Comparison of ENCODE assay signal across 30 cellular contexts in the genomic region with DNA sequence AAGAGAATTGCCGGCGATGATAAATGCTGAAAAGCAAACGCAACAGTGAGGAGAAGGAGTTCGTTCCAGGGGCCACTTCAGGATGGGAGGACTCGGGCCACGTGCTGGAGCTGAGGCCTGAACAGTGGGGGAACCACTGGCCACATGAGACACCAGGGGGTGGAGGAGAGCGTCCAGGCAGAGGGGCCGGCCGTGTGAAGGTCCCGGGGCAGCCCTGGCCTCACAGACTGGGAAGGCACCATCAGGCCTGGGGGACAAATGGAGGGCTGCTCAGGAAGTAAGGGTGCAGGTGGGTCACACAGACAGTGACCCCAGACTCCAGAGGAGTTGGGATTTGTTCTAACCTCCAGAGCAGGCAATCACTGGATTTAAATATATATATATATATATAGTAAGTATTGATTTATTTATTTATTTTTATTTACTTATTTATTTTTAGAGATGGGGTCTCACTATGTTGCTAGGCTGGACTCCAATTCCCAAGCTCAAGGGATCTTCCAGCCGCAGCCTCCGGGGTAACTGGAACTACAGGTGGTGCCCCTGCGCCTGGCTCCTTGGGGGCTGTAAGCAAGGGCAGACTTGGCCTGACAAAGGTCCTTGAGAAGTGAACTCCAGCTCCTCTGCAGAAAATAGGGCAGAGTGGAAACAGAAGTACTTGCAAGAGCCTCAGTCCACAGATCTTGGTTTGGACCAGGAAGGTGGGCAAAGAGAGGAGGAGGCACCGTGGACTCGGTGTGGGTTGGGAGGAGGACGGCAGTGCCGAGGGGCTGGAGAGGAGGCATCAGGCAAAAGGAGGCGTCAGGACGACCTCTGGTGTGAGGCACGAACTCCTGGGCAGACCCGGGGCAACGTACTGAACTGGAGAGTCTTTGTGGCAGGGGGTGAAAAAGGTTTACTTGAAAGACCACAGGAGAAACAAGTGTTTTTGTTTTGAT. TPM values are rescaled to one million over a fixed set of nuclear protein-coding genes. Genes with fewer than 3 reads are reported as not detected.
"Had no signal": no experiment of that assay in that cellular context is flagged by ENCODE, and none has a peak within 500 bp of the region (broad histone marks: within the 10 kb centered on the region; RNA-seq: fewer than 3 reads in every experiment).

No MANE protein-coding gene starts in this region.

- H3K36me3 Mint-ChIP-seq: naive thymus-derived CD8-positive, alpha-beta T cell; stimulated activated naive B cell treated with anti-CD40 and anti-IgM and Interleukin-4, amounts not matched to agents 10 μg/mL and 1 μg/mL and 100 μg/mL, for 72 hours had no signal

- H3K27ac Mint-ChIP-seq: naive thymus-derived CD8-positive, alpha-beta T cell; nephron progenitor cell; stimulated activated naive B cell treated with anti-CD40 and anti-IgM and Interleukin-4, amounts not matched to agents 10 μg/mL and 1 μg/mL and 100 μg/mL, for 72 hours; stimulated activated naive CD8-positive, alpha-beta T cell treated with anti-CD3 and anti-CD28 coated beads, Interleukin-15, Interleukin-2, amounts not matched to agents 100 ng/mL and 50 ng/mL, for 24 hours had no signal

- FAIRE-seq: colon, keratinocyte had no signal

- H3K4me1 ChIP-seq: esophagus muscularis mucosa, foreskin keratinocyte, prostate gland, right atrium auricular region, sigmoid colon, tibial nerve, upper lobe of left lung, uterus had no signal

- H2AFZ ChIP-seq: parathyroid adenoma had no signal

- ATAC-seq: foreskin keratinocyte; naive thymus-derived CD8-positive, alpha-beta T cell; stimulated activated naive B cell treated with anti-CD40 and anti-IgM and Interleukin-4, amounts not matched to agents 10 μg/mL and 1 μg/mL and 100 μg/mL, for 72 hours had no signal

- H3K79me2 ChIP-seq: parathyroid adenoma had no signal

- H3K27ac ChIP-seq: dorsolateral prefrontal cortex, epithelial cell of prostate, esophagus muscularis mucosa, foreskin keratinocyte, neutrophil, parathyroid adenoma, prostate gland, right atrium auricular region, sigmoid colon, thoracic aorta, tibial nerve, upper lobe of left lung, uterus had no signal

- H3K9me3 ChIP-seq: esophagus muscularis mucosa, neutrophil, prostate gland, right atrium auricular region, sigmoid colon, thoracic aorta, tibial nerve, upper lobe of left lung, uterus had no signal

- H3K27me3 ChIP-seq: foreskin keratinocyte, right atrium auricular region, tibial nerve, upper lobe of left lung, uterus had no signal

- H3K4me3 ChIP-seq: dorsolateral prefrontal cortex, esophagus muscularis mucosa, prostate gland, right atrium auricular region, sigmoid colon, thoracic aorta, tibial nerve, upper lobe of left lung, uterus had no signal

- DNase-seq: central memory CD4-positive, alpha-beta T cell; effector CD4-positive, alpha-beta T cell; foreskin keratinocyte; mammary epithelial cell; mesendoderm; midbrain; naive thymus-derived CD8-positive, alpha-beta T cell; nephron progenitor cell; sigmoid colon; stimulated activated CD4-positive, alpha-beta T cell treated with anti-CD3 and anti-CD28 coated beads, Interleukin-15, amount 100 ng/mL, for 24 hours; stimulated activated CD4-positive, alpha-beta T cell treated with anti-CD3 and anti-CD28 coated beads, Interleukin-2, amount 100 ng/mL, for 48 hours; stimulated activated naive B cell treated with anti-CD40 and anti-IgM and Interleukin-4, amounts not matched to agents 10 μg/mL and 1 μg/mL and 100 μg/mL, for 72 hours; upper lobe of left lung; uterus had no signal

- H3K36me3 ChIP-seq: esophagus muscularis mucosa, neutrophil, prostate gland, right atrium auricular region, sigmoid colon, thoracic aorta, tibial nerve, upper lobe of left lung, uterus had no signal

- H3K9me3 Mint-ChIP-seq: naive thymus-derived CD8-positive, alpha-beta T cell; nephron progenitor cell; stimulated activated naive B cell treated with anti-CD40 and anti-IgM and Interleukin-4, amounts not matched to agents 10 μg/mL and 1 μg/mL and 100 μg/mL, for 72 hours; stimulated activated naive CD8-positive, alpha-beta T cell treated with anti-CD3 and anti-CD28 coated beads, Interleukin-15, Interleukin-2, amounts not matched to agents 100 ng/mL and 50 ng/mL, for 24 hours had no signal

- H3K9ac ChIP-seq: parathyroid adenoma had no signal

RNA-seq across cellular contexts. Expression of a gene that starts 57.3 kb away (rescaled TPM):
- total RNA-seq: esophagus muscularis mucosa, fibroblast of lung, foreskin keratinocyte, liver, myocyte, skeletal muscle tissue, thoracic aorta had no signal
- polyA plus RNA-seq: foreskin keratinocyte, keratinocyte, liver, mammary epithelial cell had no signal
